In genomic region chr17:7712111-7712771, GRCh38 we compare ENCODE assay signal across 15 cellular contexts. TPM values are rescaled to one million over a fixed set of nuclear protein-coding genes. Genes with fewer than 3 reads are reported as not detected.
DNase-seq lines count a peak whose midpoint lies in the region; ATAC-seq, FAIRE-seq and TF ChIP-seq lines count a peak whose summit lies in the region.
"Had no signal": no experiment of that assay in that cellular context is flagged by ENCODE, and none has a peak within 500 bp of the region (broad histone marks: within the 10 kb centered on the region; RNA-seq: fewer than 3 reads in every experiment).

No MANE protein-coding gene starts in this region.

- DNase-seq in HepG2 (ENCODE audit: low spot score) (no peak), right lobe of liver (no peak), NT2/D1 (ENCODE audit: low read depth, low spot score) (no peak), head of caudate nucleus (peak in 26 of 42 donors; percentile 19 to 67 (median 39)), NCI-H2196 treated with DMSO at 0.1 percent for 48 hours (lab: John Stamatoyannopoulos, UW; ENCODE audit: unreplicated experiment) (no peak)
- DNase-seq in stimulated activated CD4-positive, alpha-beta T cell treated with anti-CD3 and anti-CD28 coated beads, Interleukin-4, amount 100 ng/mL, for 4 hours: no peak
- DNase-seq: activated T-cell treated with anti-CD3 and anti-CD28 coated beads, Interleukin-2, amount 50 U/mL, for 4 hours; GOT3; KBM-7; NCI-H1436 treated with DMSO at 0.1 percent for 48 hours; stimulated activated naive CD8-positive, alpha-beta T cell treated with anti-CD3 and anti-CD28 coated beads, Interleukin-15, amount 100 ng/mL, for 72 hours; T-helper 9 cell had no signal

- H4K20me1 ChIP-seq in HepG2 (ENCODE audit: insufficient read depth, low read length): no peaks in the 10 kb centered on the region

- no peaks in the 10 kb centered on the region for H3K79me2 ChIP-seq in HepG2 (ENCODE audit: insufficient read depth, low read length)

- H2AFZ ChIP-seq in HepG2 (ENCODE audit: low read length): no peak overlapping the region

- H3K4me1 ChIP-seq in HepG2 (ENCODE audit: insufficient read depth, low read length) (peaks cover 23% of the 10 kb centered on the region), right lobe of liver (peaks cover 0 to under 1% (median 0%) of the 10 kb centered on the region in 4 donors), NT2/D1 (ENCODE audit: insufficient read depth, insufficient read length) (peaks cover 20% of the 10 kb centered on the region)

- TF ChIP-seq EP300 in HepG2 (IDR thresholded peaks at IDR 0.05; ENCODE audit: low read depth in 2 of 2, low read length in 2 of 2) (no peak), HepG2 (CRISPR knock-in tag; IDR thresholded peaks at IDR 0.05; ENCODE audit: borderline replicate concordance) (no peak)

- no peak overlapping the region for H3K27ac ChIP-seq in HepG2 (ENCODE audit: extremely low read length, insufficient read depth, low read length)
- no peak overlapping the region for H3K27ac ChIP-seq in right lobe of liver

- CTCF ChIA-PET in HepG2 (lab: Yijun Ruan, JAX; ENCODE audit: low intra/inter-chr PET ratio, low total read pairs): no interaction called here

- POLR2A ChIA-PET in HepG2 (lab: Yijun Ruan, JAX): no interaction called here

- no peaks in the 10 kb centered on the region for H3K36me3 ChIP-seq in HepG2 (replicated peaks in 1 of 2; ENCODE audit: control insufficient read depth in 1 of 2, insufficient read depth in 2 of 2, low read length in 2 of 2)
- no peaks in the 10 kb centered on the region for H3K36me3 ChIP-seq in right lobe of liver
- no peaks in the 10 kb centered on the region for H3K36me3 ChIP-seq in NT2/D1 (ENCODE audit: insufficient read depth, insufficient read length, low read length)

- in situ Hi-C loops in HepG2 (cut with HindIII; ENCODE audit: extremely low pct_ligation_motif_present, low pct_unique_long_range_greater_than_20kb): no loop called here

- peak overlapping the region; percentile 36; the same call in 1 of the 2 replicates for H3K4me2 ChIP-seq in HepG2 (ENCODE audit: low read depth, low read length)

- H3K9ac ChIP-seq in HepG2 (ENCODE audit: insufficient read depth, low read depth, low read length): no peak overlapping the region
- peak overlapping the region; percentile 42 for H3K9ac ChIP-seq in NT2/D1 (ENCODE audit: insufficient read length, low read depth)

- TF ChIP-seq POLR2A in HepG2 (IDR thresholded peaks at IDR 0.05; ENCODE audit: insufficient read depth in 1 of 2, low read depth in 2 of 2, low read length in 2 of 2) (no peak), right lobe of liver (IDR thresholded peaks at IDR 0.05) (no peak)

- TF ChIP-seq CTCF in HepG2 (CRISPR knock-in tag; IDR thresholded peaks at IDR 0.05) (no peak), right lobe of liver (IDR thresholded peaks at IDR 0.05) (no peak)

- peaks cover 8 to 70% of the 10 kb centered on the region in 2 experiments for H3K27me3 ChIP-seq in HepG2 (ENCODE audit: control insufficient read depth in 1 of 2, insufficient read depth in 2 of 2, low read length in 2 of 2)
- H3K27me3 ChIP-seq in right lobe of liver: peaks cover 0 to 15% of the 10 kb centered on the region in 2 donors
- H3K27me3 ChIP-seq in NT2/D1 (ENCODE audit: insufficient read depth, insufficient read length): no peaks in the 10 kb centered on the region

- WGBS in HepG2 (ENCODE audit: low lambda C conversion rate): 14% methylated on average over 11 of the region's 19 CpGs
- WGBS in right lobe of liver (ENCODE audit: insufficient coverage, low coverage, low lambda C conversion rate, missing lambda C conversion rate): 29% methylated on average over 8 of the region's 19 CpGs

- ATAC-seq in HepG2 (no peak), right lobe of liver (no peak), HG03432 (IDR thresholded peaks at IDR 0.05; ENCODE audit: unreplicated experiment) (no peak), HG03342 (IDR thresholded peaks at IDR 0.05; ENCODE audit: unreplicated experiment) (no peak)
- ATAC-seq: stimulated activated naive CD8-positive, alpha-beta T cell treated with anti-CD3 and anti-CD28 coated beads, Interleukin-15, amount 100 ng/mL, for 72 hours had no signal

- H3K4me3 ChIP-seq in HepG2 (replicated peaks in 1 of 3; ENCODE audit: insufficient read depth in 1 of 3, low read depth in 2 of 3, low read length in 3 of 3): no peak overlapping the region
- H3K4me3 ChIP-seq in right lobe of liver: no peak overlapping the region
- no peak overlapping the region for H3K4me3 ChIP-seq in NT2/D1 (ENCODE audit: insufficient read length, low read depth)

- H3K9me3 ChIP-seq in HepG2 (ENCODE audit: low read length) (no peaks in the 10 kb centered on the region), right lobe of liver (no peaks in the 10 kb centered on the region), NT2/D1 (ENCODE audit: insufficient read depth, low read length) (no peaks in the 10 kb centered on the region)

- no peak for FAIRE-seq in HepG2 (lab: Jason Lieb, UNC)
- FAIRE-seq: urothelium cell line had no signal

- intact Hi-C loops in HepG2 (cut with micrococcal nuclease; ENCODE audit: unreplicated experiment) (no loop called here), right lobe of liver (cut with DNase I) (no loop called here), head of caudate nucleus (cut with DNase I) (no loop called here)

- BruUV-seq in HepG2 (replicated peaks; lab: Mats Ljungman, UMichigan): no TSS peak

- TF ChIP-seq RAD21 in HepG2 (CRISPR knock-in tag; IDR thresholded peaks at IDR 0.05): no peak

RNA-seq across cellular contexts. Expression of gene DNAH2, which starts 5.3 kb away (rescaled TPM):
- not detected in 2 replicates for total RNA-seq in HepG2 (2016; rRNA removed; fragmentation: Illumina TruSeq; extraction: Trizol)
- total RNA-seq in HepG2 (2016; cell fraction: cytosol; rRNA removed; fragmentation: Illumina TruSeq; extraction: Trizol; ENCODE audit: low read depth): not detected in 2 replicates
- total RNA-seq in HepG2 (2016; cell fraction: insoluble cytoplasmic fraction; rRNA removed; fragmentation: Illumina TruSeq; extraction: Trizol): under 0.01 TPM in 1 of 2 replicates, not detected in the other
- total RNA-seq in HepG2 (2016; cell fraction: membrane; rRNA removed; fragmentation: Illumina TruSeq; extraction: Trizol): not detected in 2 replicates
- total RNA-seq in HepG2 (2016; cell fraction: nucleus; rRNA removed; fragmentation: Illumina TruSeq; extraction: Trizol): not detected in 2 replicates
- polyA plus RNA-seq in HepG2 (2011; rRNA removed): not detected in 2 replicates
- polyA plus RNA-seq in HepG2 (2011; cell fraction: cytosol; rRNA removed): under 0.01 and 0.01 TPM in 2 replicates
- polyA plus RNA-seq in HepG2 (2011; cell fraction: nucleus; rRNA removed): 0.03 and 0.05 TPM in 2 replicates
- 0.01 and 0.04 TPM in 2 replicates for polyA plus RNA-seq in HepG2 (2012)
- not detected in 2 replicates for polyA plus RNA-seq in HepG2 (2016; cell fraction: cytosol; fragmentation: Illumina TruSeq; extraction: Trizol; ENCODE audit: low read depth)
- polyA plus RNA-seq in HepG2 (2016; cell fraction: insoluble cytoplasmic fraction; fragmentation: Illumina TruSeq; extraction: Trizol; ENCODE audit: low read depth): not detected in 2 replicates
- not detected in 2 replicates for polyA plus RNA-seq in HepG2 (2016; cell fraction: membrane; fragmentation: Illumina TruSeq; extraction: Trizol; ENCODE audit: low read depth)
- not detected in 2 replicates for polyA plus RNA-seq in HepG2 (2016; cell fraction: nucleus; fragmentation: Illumina TruSeq; extraction: Trizol; ENCODE audit: insufficient read depth, low read depth)
- polyA minus RNA-seq in HepG2 (2011; rRNA and poly(A)+ RNA removed; ENCODE audit: low replicate concordance): 5.1 TPM in 1 of 2 replicates, not detected in the other
- polyA minus RNA-seq in HepG2 (2011; cell fraction: cytosol; rRNA and poly(A)+ RNA removed): not detected in 2 replicates
- polyA minus RNA-seq in HepG2 (2011; cell fraction: nucleus; rRNA and poly(A)+ RNA removed): under 0.01 TPM in 1 of 2 replicates, not detected in the other
- under 1 TPM; 0.12 to 0.38 (median 0.27) TPM for total RNA-seq in right lobe of liver
- total RNA-seq: activated T-cell treated with anti-CD3 and anti-CD28 coated beads, Interleukin-2, amount 50 U/mL, for 4 hours had no signal

RNA-seq across cellular contexts. Expression of gene EFNB3, which starts 7.2 kb away (rescaled TPM):
- total RNA-seq in HepG2 (2016; rRNA removed; fragmentation: Illumina TruSeq; extraction: Trizol): 0.07 TPM in 1 of 2 replicates, not detected in the other
- not detected in 2 replicates for total RNA-seq in HepG2 (2016; cell fraction: cytosol; rRNA removed; fragmentation: Illumina TruSeq; extraction: Trizol; ENCODE audit: low read depth)
- not detected in 2 replicates for total RNA-seq in HepG2 (2016; cell fraction: insoluble cytoplasmic fraction; rRNA removed; fragmentation: Illumina TruSeq; extraction: Trizol)
- total RNA-seq in HepG2 (2016; cell fraction: membrane; rRNA removed; fragmentation: Illumina TruSeq; extraction: Trizol): 0.06 and 0.14 TPM in 2 replicates
- total RNA-seq in HepG2 (2016; cell fraction: nucleus; rRNA removed; fragmentation: Illumina TruSeq; extraction: Trizol): not detected in 2 replicates
- 0.18 and 0.25 TPM in 2 replicates for polyA plus RNA-seq in HepG2 (2011; rRNA removed)
- 0.24 and 0.29 TPM in 2 replicates for polyA plus RNA-seq in HepG2 (2011; cell fraction: cytosol; rRNA removed)
- polyA plus RNA-seq in HepG2 (2011; cell fraction: nucleus; rRNA removed): 0.27 and 0.40 TPM in 2 replicates
- polyA plus RNA-seq in HepG2 (2012): 0.12 and 0.17 TPM in 2 replicates
- 0.03 TPM in 1 of 2 replicates, not detected in the other for polyA plus RNA-seq in HepG2 (2016; cell fraction: cytosol; fragmentation: Illumina TruSeq; extraction: Trizol; ENCODE audit: low read depth)
- polyA plus RNA-seq in HepG2 (2016; cell fraction: insoluble cytoplasmic fraction; fragmentation: Illumina TruSeq; extraction: Trizol; ENCODE audit: low read depth): 0.13 and 0.14 TPM in 2 replicates
- 0.07 TPM in 1 of 2 replicates, not detected in the other for polyA plus RNA-seq in HepG2 (2016; cell fraction: membrane; fragmentation: Illumina TruSeq; extraction: Trizol; ENCODE audit: low read depth)
- polyA plus RNA-seq in HepG2 (2016; cell fraction: nucleus; fragmentation: Illumina TruSeq; extraction: Trizol; ENCODE audit: insufficient read depth, low read depth): 0.14 and 0.19 TPM in 2 replicates
- polyA minus RNA-seq in HepG2 (2011; rRNA and poly(A)+ RNA removed; ENCODE audit: low replicate concordance): 0.18 and 0.21 TPM in 2 replicates
- 0.20 and 0.26 TPM in 2 replicates for polyA minus RNA-seq in HepG2 (2011; cell fraction: cytosol; rRNA and poly(A)+ RNA removed)
- not detected in 2 replicates for polyA minus RNA-seq in HepG2 (2011; cell fraction: nucleus; rRNA and poly(A)+ RNA removed)
- total RNA-seq in right lobe of liver: 1 to 10 TPM in 1 of 6 experiments, under 1 TPM in 5; 0.26 to 1.1 (median 0.83) TPM

RNA-seq across cellular contexts. Expression of gene WRAP53, which starts 24.0 kb away (rescaled TPM):
- 18.1 and 19.5 TPM in 2 replicates for total RNA-seq in HepG2 (2016; rRNA removed; fragmentation: Illumina TruSeq; extraction: Trizol)
- total RNA-seq in HepG2 (2016; cell fraction: cytosol; rRNA removed; fragmentation: Illumina TruSeq; extraction: Trizol; ENCODE audit: low read depth): 8.6 and 9.4 TPM in 2 replicates
- 17.9 and 22.2 TPM in 2 replicates for total RNA-seq in HepG2 (2016; cell fraction: insoluble cytoplasmic fraction; rRNA removed; fragmentation: Illumina TruSeq; extraction: Trizol)
- total RNA-seq in HepG2 (2016; cell fraction: membrane; rRNA removed; fragmentation: Illumina TruSeq; extraction: Trizol): 8.1 and 11.5 TPM in 2 replicates
- 12.1 and 15.8 TPM in 2 replicates for total RNA-seq in HepG2 (2016; cell fraction: nucleus; rRNA removed; fragmentation: Illumina TruSeq; extraction: Trizol)
- polyA plus RNA-seq in HepG2 (2011; rRNA removed): 7.0 and 7.2 TPM in 2 replicates
- polyA plus RNA-seq in HepG2 (2011; cell fraction: cytosol; rRNA removed): 4.4 and 7.1 TPM in 2 replicates
- polyA plus RNA-seq in HepG2 (2011; cell fraction: nucleus; rRNA removed): 11.7 and 15.9 TPM in 2 replicates
- polyA plus RNA-seq in HepG2 (2012): 5.6 and 6.3 TPM in 2 replicates
- 7.7 and 8.3 TPM in 2 replicates for polyA plus RNA-seq in HepG2 (2016; cell fraction: cytosol; fragmentation: Illumina TruSeq; extraction: Trizol; ENCODE audit: low read depth)
- 16.8 and 21.2 TPM in 2 replicates for polyA plus RNA-seq in HepG2 (2016; cell fraction: insoluble cytoplasmic fraction; fragmentation: Illumina TruSeq; extraction: Trizol; ENCODE audit: low read depth)
- 8.3 and 11.4 TPM in 2 replicates for polyA plus RNA-seq in HepG2 (2016; cell fraction: membrane; fragmentation: Illumina TruSeq; extraction: Trizol; ENCODE audit: low read depth)
- polyA plus RNA-seq in HepG2 (2016; cell fraction: nucleus; fragmentation: Illumina TruSeq; extraction: Trizol; ENCODE audit: insufficient read depth, low read depth): 20.5 and 21.7 TPM in 2 replicates
- 11.5 and 30.5 TPM in 2 replicates for polyA minus RNA-seq in HepG2 (2011; rRNA and poly(A)+ RNA removed; ENCODE audit: low replicate concordance)
- polyA minus RNA-seq in HepG2 (2011; cell fraction: cytosol; rRNA and poly(A)+ RNA removed): 4.7 and 5.5 TPM in 2 replicates
- 6.0 and 6.4 TPM in 2 replicates for polyA minus RNA-seq in HepG2 (2011; cell fraction: nucleus; rRNA and poly(A)+ RNA removed)
- 1 to 10 TPM; 1.9 to 3.8 (median 3.0) TPM for total RNA-seq in right lobe of liver

RNA-seq across cellular contexts. Expression of gene TP53, which starts 25.0 kb away (rescaled TPM):
- total RNA-seq in HepG2 (2016; rRNA removed; fragmentation: Illumina TruSeq; extraction: Trizol): 29.9 and 35.0 TPM in 2 replicates
- 7.4 and 8.1 TPM in 2 replicates for total RNA-seq in HepG2 (2016; cell fraction: cytosol; rRNA removed; fragmentation: Illumina TruSeq; extraction: Trizol; ENCODE audit: low read depth)
- 30.5 and 32.0 TPM in 2 replicates for total RNA-seq in HepG2 (2016; cell fraction: insoluble cytoplasmic fraction; rRNA removed; fragmentation: Illumina TruSeq; extraction: Trizol)
- 23.8 and 26.1 TPM in 2 replicates for total RNA-seq in HepG2 (2016; cell fraction: membrane; rRNA removed; fragmentation: Illumina TruSeq; extraction: Trizol)
- total RNA-seq in HepG2 (2016; cell fraction: nucleus; rRNA removed; fragmentation: Illumina TruSeq; extraction: Trizol): 19.9 and 21.8 TPM in 2 replicates
- polyA plus RNA-seq in HepG2 (2011; rRNA removed): 17.1 and 19.8 TPM in 2 replicates
- 14.9 and 15.3 TPM in 2 replicates for polyA plus RNA-seq in HepG2 (2011; cell fraction: cytosol; rRNA removed)
- 24.8 and 25.1 TPM in 2 replicates for polyA plus RNA-seq in HepG2 (2011; cell fraction: nucleus; rRNA removed)
- polyA plus RNA-seq in HepG2 (2012): 23.2 and 32.7 TPM in 2 replicates
- 4.3 and 5.3 TPM in 2 replicates for polyA plus RNA-seq in HepG2 (2016; cell fraction: cytosol; fragmentation: Illumina TruSeq; extraction: Trizol; ENCODE audit: low read depth)
- 40.7 and 45.0 TPM in 2 replicates for polyA plus RNA-seq in HepG2 (2016; cell fraction: insoluble cytoplasmic fraction; fragmentation: Illumina TruSeq; extraction: Trizol; ENCODE audit: low read depth)
- 13.3 and 15.8 TPM in 2 replicates for polyA plus RNA-seq in HepG2 (2016; cell fraction: membrane; fragmentation: Illumina TruSeq; extraction: Trizol; ENCODE audit: low read depth)
- polyA plus RNA-seq in HepG2 (2016; cell fraction: nucleus; fragmentation: Illumina TruSeq; extraction: Trizol; ENCODE audit: insufficient read depth, low read depth): 36.9 and 39.3 TPM in 2 replicates
- polyA minus RNA-seq in HepG2 (2011; rRNA and poly(A)+ RNA removed; ENCODE audit: low replicate concordance): 22.4 and 24.9 TPM in 2 replicates
- polyA minus RNA-seq in HepG2 (2011; cell fraction: cytosol; rRNA and poly(A)+ RNA removed): 18.2 and 23.9 TPM in 2 replicates
- 13.0 and 14.8 TPM in 2 replicates for polyA minus RNA-seq in HepG2 (2011; cell fraction: nucleus; rRNA and poly(A)+ RNA removed)
- 10 to 100 TPM; 12.9 to 30.0 (median 23.0) TPM for total RNA-seq in right lobe of liver

Comparison
In these comparisons a context has a peak if more than half of its experiments do, and no peak if none do; other contexts are left out.
1. DNase-seq: peak in head of caudate nucleus (26 of 42); none in HepG2 (single experiment), right lobe of liver (0 of 3), NT2/D1 (single experiment), NCI-H2196 treated with DMSO at 0.1 percent for 48 hours (single experiment) and stimulated activated CD4-positive, alpha-beta T cell treated with anti-CD3 and anti-CD28 coated beads, Interleukin-4, amount 100 ng/mL, for 4 hours (0 of 2).